Comparison of ENCODE assay signal across 16 cellular contexts in the genomic region with DNA sequence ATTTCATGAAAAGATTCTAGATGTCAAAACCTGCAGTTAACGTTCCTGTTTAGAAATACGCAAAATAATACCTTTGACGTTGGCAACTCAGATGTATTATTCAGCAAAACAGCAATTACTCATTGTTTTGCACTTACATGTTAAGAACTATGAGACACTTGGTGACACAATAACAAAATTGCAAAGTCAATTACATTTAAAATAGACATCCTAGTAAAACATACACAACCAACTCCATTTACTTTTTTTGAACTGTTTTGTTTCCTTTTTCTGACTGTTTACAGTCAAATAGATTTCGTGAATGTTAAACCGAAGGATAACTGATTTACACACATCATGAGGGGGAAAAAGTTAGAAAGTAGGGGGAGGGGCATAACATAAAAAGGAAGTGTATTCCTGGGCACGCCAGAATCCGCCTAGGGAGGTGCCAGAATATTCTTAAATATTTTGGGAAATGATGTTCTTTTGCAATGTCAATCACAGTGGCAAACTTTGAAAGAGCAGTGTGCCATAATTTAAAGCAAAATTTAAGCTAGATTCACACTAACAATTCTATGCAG.
DNase-seq lines count a peak whose midpoint lies in the region; ATAC-seq, FAIRE-seq and TF ChIP-seq lines count a peak whose summit lies in the region.
"Had no signal": no experiment of that assay in that cellular context is flagged by ENCODE, and none has a peak within 500 bp of the region (broad histone marks: within the 10 kb centered on the region; RNA-seq: fewer than 3 reads in every experiment).

No MANE protein-coding gene starts in this region.

- no peaks in the 10 kb centered on the region for H3K36me3 ChIP-seq in HEK293 (ENCODE audit: control insufficient read depth in 2 of 2, insufficient read depth in 1 of 2, low read length in 2 of 2)
- no peaks in the 10 kb centered on the region for H3K36me3 ChIP-seq in Panc1 (ENCODE audit: control insufficient read depth, insufficient read depth, low read length)
- no peaks in the 10 kb centered on the region for H3K36me3 ChIP-seq in bronchial epithelial cell (ENCODE audit: control insufficient read depth, insufficient read depth, low read length)
- no peaks in the 10 kb centered on the region for H3K36me3 ChIP-seq in uterus
- H3K36me3 ChIP-seq in MM.1S (replicated peaks; ENCODE audit: insufficient read depth, low read length): no peaks in the 10 kb centered on the region

- no peak overlapping the region for H3K4me2 ChIP-seq in MM.1S (ENCODE audit: low read depth, low read length)

- CTCF ChIA-PET in HEK293 (lab: Yijun Ruan, JAX): no interaction called here
- CTCF ChIA-PET in Panc1 (lab: Charles Lee): no interaction called here

- no peak for FAIRE-seq in bronchial epithelial cell (lab: Jason Lieb, UNC)
- FAIRE-seq: GM12891 had no signal

- H2AFZ ChIP-seq in MM.1S (ENCODE audit: low read length): no peak overlapping the region

- no peaks in the 10 kb centered on the region for H4K20me1 ChIP-seq in MM.1S (ENCODE audit: insufficient read depth, low read length)

- intact Hi-C loops in Panc1 (cut with micrococcal nuclease; ENCODE audit: unreplicated experiment) (no loop called here), uterus (cut with DNase I; ENCODE audit: low total_unique reads) (no loop called here)

- H3K9me2 ChIP-seq in MM.1S (replicated peaks; ENCODE audit: insufficient read depth, low read length): no peaks in the 10 kb centered on the region

- H3F3A ChIP-seq in MM.1S (ENCODE audit: insufficient read depth, low read length): peaks cover 44% of the 10 kb centered on the region

- in situ Hi-C loops in Panc1 (cut with HindIII; ENCODE audit: low pct_unique_long_range_greater_than_20kb, low sequenced_read_pairs): no loop called here

- TF ChIP-seq POLR2A in uterus (IDR thresholded peaks at IDR 0.05): no peak

- no TSS peak for BruUV-seq in Panc1 (replicated peaks; lab: Mats Ljungman, UMichigan)

- peaks cover 21% of the 10 kb centered on the region for H3K79me2 ChIP-seq in MM.1S (ENCODE audit: low read length)

- H3K27ac ChIP-seq in HEK293 (ENCODE audit: extremely low read depth, low read depth, low read length): no peak overlapping the region
- peak overlapping the region; percentile 96 for H3K27ac ChIP-seq in Panc1 (ENCODE audit: low read length)
- peak overlapping the region; percentile 43 for H3K27ac ChIP-seq in layer of hippocampus (ENCODE audit: low read depth, low read length)
- no peak overlapping the region for H3K27ac ChIP-seq in uterus
- H3K27ac ChIP-seq in MM.1S (ENCODE audit: low read length): no peak overlapping the region

- H3K4me1 ChIP-seq in HEK293 (ENCODE audit: control insufficient read depth, insufficient read depth, low read length): peaks cover 30% of the 10 kb centered on the region
- peaks cover 32% of the 10 kb centered on the region for H3K4me1 ChIP-seq in Panc1 (ENCODE audit: control insufficient read depth, insufficient read depth, low read length)
- no peaks in the 10 kb centered on the region for H3K4me1 ChIP-seq in uterus
- H3K4me1 ChIP-seq in MM.1S (ENCODE audit: low read length): peaks cover 30% of the 10 kb centered on the region

- no peak overlapping the region for H3K9ac ChIP-seq in MM.1S (ENCODE audit: low read length)

- H3K27me3 ChIP-seq in Panc1 (ENCODE audit: control insufficient read depth, insufficient read depth, low read length): no peaks in the 10 kb centered on the region
- peaks cover 46% of the 10 kb centered on the region for H3K27me3 ChIP-seq in bronchial epithelial cell (ENCODE audit: control insufficient read depth, insufficient read depth, low read length)
- H3K27me3 ChIP-seq in layer of hippocampus (ENCODE audit: control insufficient read depth, insufficient read depth, low read length): peaks cover 2% of the 10 kb centered on the region
- peaks cover 17 to 65% of the 10 kb centered on the region in 2 donors for H3K27me3 ChIP-seq in uterus
- no peaks in the 10 kb centered on the region for H3K27me3 ChIP-seq in MM.1S (replicated peaks; ENCODE audit: insufficient read depth, low read length)

- TF ChIP-seq CTCF in HEK293 (tag by site-specific recombination; IDR thresholded peaks at IDR 0.05): no peak
- TF ChIP-seq CTCF in Panc1 (IDR thresholded peaks at IDR 0.05): no peak
- TF ChIP-seq CTCF in bronchial epithelial cell (IDR thresholded peaks at IDR 0.05; ENCODE audit: insufficient read depth, low read length, severe bottlenecking): no peak
- TF ChIP-seq CTCF in uterus (IDR thresholded peaks at IDR 0.05): no peak
- TF ChIP-seq CTCF in MM.1S (IDR thresholded peaks at IDR 0.05; ENCODE audit: low read length): no peak

- no peak overlapping the region for H3K4me3 ChIP-seq in HEK293 (ENCODE audit: low read depth, low read length)
- H3K4me3 ChIP-seq in Panc1 (ENCODE audit: low read depth in 2 of 2, low read length in 2 of 2): no peak overlapping the region
- no peak overlapping the region for H3K4me3 ChIP-seq in bronchial epithelial cell (ENCODE audit: low read depth, low read length)
- H3K4me3 ChIP-seq in uterus: no peak overlapping the region
- H3K4me3 ChIP-seq in MM.1S (ENCODE audit: low read length): no peak overlapping the region

- POLR2A ChIA-PET in HEK293 (lab: Yijun Ruan, JAX) (no interaction called here), Panc1 (lab: Charles Lee) (no interaction called here)

- ATAC-seq in Panc1: no peak
- no peak for ATAC-seq in HG02970 (IDR thresholded peaks at IDR 0.05; ENCODE audit: low FRiP score, unreplicated experiment)

- DNase-seq in Panc1 (ENCODE audit: low read depth, low spot score) (no peak), bronchial epithelial cell (ENCODE audit: low read depth) (peak; percentile 29), NCI-H526 (lab: John Stamatoyannopoulos, UW) (no peak), uterus (no peak), MM.1S (no peak)
- DNase-seq: Caco-2, DMS79, GOT3, IMR-90, NCI-H1092, NCI-H1694 treated with DMSO at 0.1 percent for 48 hours, SHP77 treated with DMSO at 0.1 percent for 48 hours had no signal

- H3K9me3 ChIP-seq in HEK293 (ENCODE audit: control insufficient read depth, insufficient read depth, low read depth, low read length): no peaks in the 10 kb centered on the region
- no peaks in the 10 kb centered on the region for H3K9me3 ChIP-seq in Panc1 (ENCODE audit: control insufficient read depth, insufficient read depth, low read depth, low read length)
- H3K9me3 ChIP-seq in uterus: no peaks in the 10 kb centered on the region
- H3K9me3 ChIP-seq in MM.1S (replicated peaks; ENCODE audit: insufficient read depth, low read length): no peaks in the 10 kb centered on the region
- H3K9me3 ChIP-seq: Caco-2 had no signal

TF ChIP-seq in HEK293, 187 proteins besides CTCF, POLR2A, EP300 and RAD21:
- TF ChIP-seq ZNF324 (tag by site-specific recombination; IDR thresholded peaks at IDR 0.05): no peak
- TF ChIP-seq TCF7L2 (IDR thresholded peaks at IDR 0.05; ENCODE audit: borderline replicate concordance, low read depth, low read length): no peak
- TF ChIP-seq PRDM6 (tag by site-specific recombination; IDR thresholded peaks at IDR 0.05): peak; percentile 56; the same call in 1 of the 2 replicates
- TF ChIP-seq ZNF514 (tag by site-specific recombination; IDR thresholded peaks at IDR 0.05): no peak
- TF ChIP-seq ZNF571 (tag by site-specific recombination; IDR thresholded peaks at IDR 0.05): no peak
- no peak for TF ChIP-seq ZNF433 (tag by site-specific recombination; IDR thresholded peaks at IDR 0.05; ENCODE audit: low read depth)

Comparison
In these comparisons a context has a peak if more than half of its experiments do, and no peak if none do; other contexts are left out.
1. H3K27ac ChIP-seq: peak in Panc1 (single experiment) and layer of hippocampus (single experiment); none in HEK293 (single experiment), uterus (0 of 2) and MM.1S (single experiment).